In the genomic region with DNA sequence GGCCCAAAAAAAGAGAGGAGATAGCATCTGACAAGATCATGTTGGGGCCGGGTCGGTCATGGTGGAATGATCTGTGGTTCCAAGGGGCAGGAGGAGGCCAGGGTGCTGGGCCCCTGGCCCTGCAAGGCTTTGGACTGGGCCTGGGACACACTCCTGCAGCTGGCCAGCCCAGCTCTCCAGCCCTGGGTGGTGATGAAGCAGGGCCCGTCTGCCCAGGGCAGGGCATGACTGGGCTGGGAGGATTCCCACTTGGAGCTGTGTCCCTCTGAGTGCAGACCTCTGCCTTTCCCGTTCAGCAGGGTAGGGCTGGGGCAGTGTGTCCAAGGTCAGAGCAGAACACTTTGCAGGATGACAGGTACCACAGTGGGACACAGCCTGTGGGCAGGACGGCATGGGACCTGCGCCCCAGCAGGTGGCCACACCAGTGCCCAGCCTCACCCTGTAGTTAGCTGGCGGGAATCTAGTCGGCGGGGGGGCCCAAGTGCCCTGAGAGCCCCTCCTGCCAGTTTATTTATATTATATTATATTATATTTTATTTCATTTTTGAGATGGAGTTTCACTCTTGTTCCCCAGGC, we compare ENCODE assay signal across 28 cellular contexts. TPM values are rescaled to one million over a fixed set of nuclear protein-coding genes. Genes with fewer than 3 reads are reported as not detected.
DNase-seq lines count a peak whose midpoint lies in the region; ATAC-seq, FAIRE-seq and TF ChIP-seq lines count a peak whose summit lies in the region.
"Had no signal": no experiment of that assay in that cellular context is flagged by ENCODE, and none has a peak within 500 bp of the region (broad histone marks: within the 10 kb centered on the region; RNA-seq: fewer than 3 reads in every experiment).

No MANE protein-coding gene starts in this region.

- H4K20me1 ChIP-seq in PC-9 (ENCODE audit: insufficient read depth), result no peaks in the 10 kb centered on the region

- TF ChIP-seq CTCF in C4-2B (conservative IDR thresholded peaks at IDR 0.05) (no peak), PC-9 (conservative IDR thresholded peaks at IDR 0.05) (no peak), tibial nerve (IDR thresholded peaks at IDR 0.05) (no peak)

- no peak overlapping the region for H3K4me3 Mint-ChIP-seq in stimulated activated effector memory CD8-positive, alpha-beta T cell treated with anti-CD3 and anti-CD28 coated beads, Interleukin-12 subunit alpha, Interleukin-12 subunit beta, amount 100 ng/mL, for 72 hours
- H3K4me3 Mint-ChIP-seq: CD4-positive, CD25-positive, alpha-beta regulatory T cell; IgD-negative memory B cell had no signal

- no peak for TF ChIP-seq POLR2A in tibial nerve (IDR thresholded peaks at IDR 0.05)

- H3K36me3 Mint-ChIP-seq in stimulated activated effector memory CD8-positive, alpha-beta T cell treated with anti-CD3 and anti-CD28 coated beads, Interleukin-12 subunit alpha, Interleukin-12 subunit beta, amount 100 ng/mL, for 72 hours, result peaks cover 18% of the 10 kb centered on the region
- H3K36me3 Mint-ChIP-seq: IgD-negative memory B cell had no signal

- H3K4me3 ChIP-seq in PC-9 (no peak overlapping the region), tibial nerve (no peak overlapping the region)
- H3K4me3 ChIP-seq: SJSA1 had no signal

- H3K27me3 ChIP-seq in PC-9 (ENCODE audit: insufficient read depth, low read depth), result no peaks in the 10 kb centered on the region
- H3K27me3 ChIP-seq in tibial nerve, result no peaks in the 10 kb centered on the region
- H3K27me3 ChIP-seq: BE2C, SJSA1 had no signal

- ATAC-seq in left lobe of liver, result peak; percentile 14
- no peak for ATAC-seq in stimulated activated effector memory CD8-positive, alpha-beta T cell treated with anti-CD3 and anti-CD28 coated beads, Interleukin-12 subunit alpha, Interleukin-12 subunit beta, amount 100 ng/mL, for 72 hours
- ATAC-seq: PC-3 had no signal

- intact Hi-C loops in PC-9 (cut with micrococcal nuclease; ENCODE audit: unreplicated experiment), result no loop called here

- no peaks in the 10 kb centered on the region; the same call in 1 of the 2 replicates for H3K36me3 ChIP-seq in PC-9 (ENCODE audit: low read depth)
- peaks cover 0 to 24% (median 0%) of the 10 kb centered on the region in 3 donors for H3K36me3 ChIP-seq in tibial nerve
- H3K36me3 ChIP-seq: BE2C, SJSA1 had no signal

- no peaks in the 10 kb centered on the region for H3K4me1 Mint-ChIP-seq in stimulated activated effector memory CD8-positive, alpha-beta T cell treated with anti-CD3 and anti-CD28 coated beads, Interleukin-12 subunit alpha, Interleukin-12 subunit beta, amount 100 ng/mL, for 72 hours
- H3K4me1 Mint-ChIP-seq: CD4-positive, CD25-positive, alpha-beta regulatory T cell; IgD-negative memory B cell had no signal

- POLR2A ChIA-PET in PC-9 (lab: Charles Lee; ENCODE audit: unreplicated experiment), result no interaction called here

- H3F3A ChIP-seq in PC-9 (ENCODE audit: insufficient read depth, low read depth), result peaks cover 32% of the 10 kb centered on the region

- 87 to 90% methylated on average over 9 of the region's 9 CpGs for WGBS in tibial nerve, 2 donors

- H3K79me2 ChIP-seq in PC-9 (ENCODE audit: low read depth), result 0 out of 2 replicates have a peak, but pooled peaks cover 5% of the 10 kb centered on the region

- BruUV-seq in PC-9 (replicated peaks; lab: Mats Ljungman, UMichigan), result no TSS peak

- H3K27ac ChIP-seq in C4-2B (peak overlapping the region; percentile 2; the same call in 1 of the 2 replicates), PC-9 (no peak overlapping the region), tibial nerve (no peak overlapping the region)
- H3K27ac ChIP-seq: KMS-11, SJSA1 had no signal

- no peak for TF ChIP-seq EP300 in tibial nerve (IDR thresholded peaks at IDR 0.05)

- H3K9me3 ChIP-seq in PC-9 (ENCODE audit: insufficient read depth, low read depth), result no peaks in the 10 kb centered on the region
- no peaks in the 10 kb centered on the region for H3K9me3 ChIP-seq in tibial nerve
- H3K9me3 ChIP-seq: BE2C, SJSA1 had no signal

- no peaks in the 10 kb centered on the region for H3K9me2 ChIP-seq in PC-9 (ENCODE audit: insufficient read depth)

- H3K4me1 ChIP-seq in PC-9 (replicated peaks; ENCODE audit: insufficient read depth), result peaks cover 40% of the 10 kb centered on the region
- H3K4me1 ChIP-seq in tibial nerve, result peaks cover 0 to 7% (median 0%) of the 10 kb centered on the region in 4 donors
- H3K4me1 ChIP-seq: SJSA1 had no signal

- peak overlapping the region; percentile 64 for H3K27ac Mint-ChIP-seq in stimulated activated effector memory CD8-positive, alpha-beta T cell treated with anti-CD3 and anti-CD28 coated beads, Interleukin-12 subunit alpha, Interleukin-12 subunit beta, amount 100 ng/mL, for 72 hours
- H3K27ac Mint-ChIP-seq: CD4-positive, CD25-positive, alpha-beta regulatory T cell had no signal

- H3K4me2 ChIP-seq in PC-9, result 0 out of 2 replicates have a peak overlapping the region, but pooled peaks have one; percentile 4
- H3K4me2 ChIP-seq: KMS-11 had no signal

- H2AFZ ChIP-seq in PC-9, result no peak overlapping the region

- CTCF ChIA-PET in PC-9 (lab: Charles Lee), result no interaction called here

- H3K9me3 Mint-ChIP-seq in stimulated activated effector memory CD8-positive, alpha-beta T cell treated with anti-CD3 and anti-CD28 coated beads, Interleukin-12 subunit alpha, Interleukin-12 subunit beta, amount 100 ng/mL, for 72 hours, result no peaks in the 10 kb centered on the region
- H3K9me3 Mint-ChIP-seq: CD4-positive, CD25-positive, alpha-beta regulatory T cell; IgD-negative memory B cell had no signal

- no peak for DNase-seq in PC-9
- peak; percentile 77 for DNase-seq in left lobe of liver (ENCODE audit: low spot score)
- no peak for DNase-seq in stimulated activated effector memory CD8-positive, alpha-beta T cell treated with anti-CD3 and anti-CD28 coated beads, Interleukin-12 subunit alpha, Interleukin-12 subunit beta, amount 100 ng/mL, for 72 hours (ENCODE audit: low spot score in 2 of 2)
- DNase-seq in cerebellum (ENCODE audit: low spot score), result no peak
- no peak for DNase-seq in tibial nerve (ENCODE audit: low spot score in 2 of 2)
- DNase-seq in HTR-8/SVneo (ENCODE audit: insufficient read length, low spot score), result no peak
- DNase-seq: BE2C; CD4-positive, CD25-positive, alpha-beta regulatory T cell; DMS153; DND-41; NCI-H1048; NCI-H1417; NCI-H1694; NCI-H2171 treated with DMSO at 0.1 percent for 48 hours; NCI-H524 treated with DMSO at 0.1 percent for 48 hours; NCI-H774; NK-92 treated with Interleukin-12 subunit alpha and Interleukin-12 subunit beta, amount 100 ng/mL, for 24 hours; PC-3; Right ventricle myocardium superior; RPMI8226 had no signal

- FAIRE-seq in HTR-8/SVneo (lab: Jason Lieb, UNC), result no peak
- FAIRE-seq: A204.1, GM12892, GM19239 had no signal

RNA-seq across cellular contexts. Expression of a gene that starts 27.6 kb away (rescaled TPM):
- total RNA-seq in PC-9 (2021) (53.5 and 79.7 TPM in 2 replicates), left lobe of liver (34.2 TPM), cerebellum (28.0 TPM), tibial nerve (100 to 1,000 TPM; 150 to 327 (median 278) TPM)

RNA-seq across cellular contexts. Expression of a gene that starts 34.5 kb away (rescaled TPM):
- 138 and 156 TPM in 2 replicates for total RNA-seq in PC-9 (2021)
- total RNA-seq in left lobe of liver, result 90.6 TPM
- 1.1 TPM for total RNA-seq in cerebellum
- total RNA-seq in tibial nerve, result 10 to 100 TPM in 1 of 4 donors, 1 to 10 TPM in 3; 8.4 to 18.4 (median 8.8) TPM
- total RNA-seq: HT1080 had no signal

RNA-seq across cellular contexts. Expression of a gene that starts 43.7 kb away (rescaled TPM):
- 42.6 and 45.1 TPM in 2 replicates for total RNA-seq in PC-9 (2021)
- total RNA-seq in left lobe of liver, result 15.9 TPM
- 9.4 TPM for total RNA-seq in cerebellum
- total RNA-seq in tibial nerve, result 10 to 100 TPM; 43.3 to 84.6 (median 53.0) TPM

RNA-seq across cellular contexts. Expression of a gene that starts 44.7 kb away (rescaled TPM):
- total RNA-seq in PC-9 (2021) (24.4 and 25.4 TPM in 2 replicates), left lobe of liver (26.4 TPM), cerebellum (7.3 TPM), tibial nerve (10 to 100 TPM; 36.0 to 59.0 (median 51.3) TPM)
